In the genomic region with DNA sequence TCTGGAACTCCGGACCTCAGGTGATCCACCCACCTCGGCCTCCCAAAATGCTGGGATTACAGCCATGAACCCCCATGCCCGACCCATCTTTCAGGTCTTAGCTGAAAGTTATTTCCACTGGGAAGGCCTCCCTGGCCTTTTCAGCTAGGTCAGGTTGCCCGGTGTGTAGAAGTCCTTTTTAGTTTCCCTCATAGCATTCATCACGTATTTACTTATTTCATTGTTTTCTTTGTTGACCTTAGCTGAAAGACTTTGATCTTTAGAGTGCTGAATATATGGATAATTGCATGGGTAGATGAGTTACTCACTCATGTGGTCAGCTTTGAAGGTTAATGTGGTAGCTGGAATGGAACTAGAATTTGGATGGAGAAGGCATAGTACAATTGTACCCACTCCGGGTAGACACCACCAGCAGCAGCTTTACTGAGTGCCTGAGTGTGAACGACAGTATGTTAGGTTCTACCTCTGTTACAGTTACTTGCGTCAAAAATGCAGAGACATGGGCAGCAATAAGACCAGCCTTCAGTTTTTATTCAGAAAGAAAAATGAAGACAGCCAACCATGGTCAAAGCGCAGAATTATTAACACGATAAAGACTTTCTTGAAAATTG, we compare ENCODE assay signal across 35 cellular contexts. TPM values are rescaled to one million over a fixed set of nuclear protein-coding genes. Genes with fewer than 3 reads are reported as not detected.
"Had no signal": no experiment of that assay in that cellular context is flagged by ENCODE, and none has a peak within 500 bp of the region (broad histone marks: within the 10 kb centered on the region; RNA-seq: fewer than 3 reads in every experiment).

No MANE protein-coding gene starts in this region.

- H3K9ac ChIP-seq: SK-N-SH had no signal

- H3K4me3 ChIP-seq: MG63, Peyer's patch, SJSA1 had no signal

- H3K27ac ChIP-seq: brain microvascular endothelial cell, Peyer's patch, SJSA1, WERI-Rb-1 had no signal

- H3K4me2 ChIP-seq: SK-N-SH had no signal

- H3K9me3 ChIP-seq: MG63, Peyer's patch, SJSA1, SK-N-SH had no signal

- H3K27me3 ChIP-seq: brain microvascular endothelial cell, MG63, Peyer's patch, SJSA1 had no signal

- H3K4me1 ChIP-seq: Peyer's patch, SJSA1 had no signal

- H3K36me3 ChIP-seq: brain microvascular endothelial cell, MG63, SJSA1, WERI-Rb-1 had no signal

- DNase-seq: activated CD4-positive, alpha-beta memory T cell treated with anti-CD3 and anti-CD28 coated beads for 36 hours; activated CD4-positive, alpha-beta T cell treated with anti-CD3 and anti-CD28 coated beads for 36 hours; activated CD4-positive, alpha-beta T cell treated with anti-CD3 and anti-CD28 coated beads, Interleukin-2, amount 10 ng/mL, durations not matched to agents 7 days and 5 days; activated CD8-positive, alpha-beta memory T cell treated with anti-CD3 and anti-CD28 coated beads, Interleukin-2, amount 10 ng/mL, durations not matched to agents 7 days and 5 days; activated CD8-positive, alpha-beta memory T cell treated with anti-CD3 and anti-CD28 coated beads, Interleukin-2, amount 50 U/mL, for 48 hours; activated effector memory CD4-positive, alpha-beta T cell treated with Interleukin-2 at 50 U/mL for 16 hours; activated naive CD4-positive, alpha-beta T cell treated with anti-CD3 and anti-CD28 coated beads, Interleukin-2, amount 10 ng/mL, durations not matched to agents 7 days and 5 days; activated naive CD8-positive, alpha-beta T cell treated with anti-CD3 and anti-CD28 coated beads, Interleukin-2, amount 50 U/mL, for 24 hours; activated T-cell treated with anti-CD3 and anti-CD28 coated beads, Interleukin-2, amount 50 U/mL, for 48 hours; anterior cingulate cortex; brain microvascular endothelial cell; central memory CD4-positive, alpha-beta T cell; Kasumi-1; KG1; MG63; NCI-H1048; NCI-H1105 treated with DMSO at 0.1 percent for 48 hours; NCI-H1436; NCI-H187; NCI-H2029 treated with DMSO at 0.1 percent for 48 hours; NCI-H2107; NCI-H2171; NCI-H510A treated with DMSO at 0.1 percent for 48 hours; NCI-H526 treated with DMSO at 0.1 percent for 48 hours; PC-3; Peyer's patch; RPMI8226; SHP77 treated with DMSO at 0.1 percent for 48 hours; SK-N-SH; T-helper 1 cell; T1000; WERI-Rb-1 had no signal

- ATAC-seq: activated CD4-positive, alpha-beta T cell treated with anti-CD3 and anti-CD28 coated beads for 36 hours; activated CD4-positive, CD25-positive, alpha-beta regulatory T cell treated with anti-CD3 and anti-CD28 coated beads, Interleukin-2, amount 50 U/mL, for 24 hours; activated CD8-positive, alpha-beta memory T cell treated with anti-CD3 and anti-CD28 coated beads, Interleukin-2, amount 10 ng/mL, durations not matched to agents 7 days and 5 days; activated naive CD8-positive, alpha-beta T cell treated with anti-CD3 and anti-CD28 coated beads, Interleukin-2, amount 50 U/mL, for 24 hours; PC-3 had no signal

RNA-seq across cellular contexts. Expression of a gene that starts 28.8 kb away (rescaled TPM):
- total RNA-seq: activated CD4-positive, alpha-beta memory T cell treated with anti-CD3 and anti-CD28 coated beads for 36 hours; activated CD4-positive, alpha-beta T cell treated with anti-CD3 and anti-CD28 coated beads for 36 hours; activated CD4-positive, alpha-beta T cell treated with anti-CD3 and anti-CD28 coated beads, Interleukin-2, amount 10 ng/mL, durations not matched to agents 7 days and 5 days; PC-3; Peyer's patch; SJSA1; T-helper 2 cell treated with Interferon-gamma antibody and Interleukin-4, amounts not matched to agents 100 ng/mL and 5 ng/mL, for 36 hours had no signal
- polyA plus RNA-seq: SK-N-SH had no signal
